In the genomic region with DNA sequence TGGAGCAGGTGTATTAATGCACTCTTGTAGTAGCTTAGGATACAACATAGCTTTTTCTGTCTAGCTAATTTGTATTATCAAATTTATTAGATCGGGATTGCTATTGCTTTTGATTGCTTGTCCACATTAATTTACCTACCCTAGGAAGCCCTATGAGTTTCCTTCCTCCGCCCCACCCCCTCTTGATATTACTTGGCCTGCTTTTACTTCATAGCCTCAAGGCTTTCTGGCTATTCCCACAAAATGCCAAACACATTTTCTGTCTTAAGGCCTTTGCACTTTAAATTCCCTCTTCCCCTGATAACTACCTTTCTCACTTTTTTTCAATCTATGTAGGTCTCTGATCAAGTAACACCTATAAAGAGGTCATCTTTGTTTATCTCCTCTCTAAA, we compare ENCODE assay signal across 11 cellular contexts.
DNase-seq lines count a peak whose midpoint lies in the region; ATAC-seq lines count a peak whose summit lies in the region.
"Had no signal": no experiment of that assay in that cellular context is flagged by ENCODE, and none has a peak within 500 bp of the region (broad histone marks: within the 10 kb centered on the region; RNA-seq: fewer than 3 reads in every experiment).

No MANE protein-coding gene starts in this region.

- no peaks in the 10 kb centered on the region for H3K27me3 ChIP-seq in HUES64 (ENCODE audit: insufficient read depth, low read length)
- H3K27me3 ChIP-seq: Peyer's patch had no signal

- no peak for ATAC-seq in HG03442 (IDR thresholded peaks at IDR 0.05; ENCODE audit: unreplicated experiment)
- ATAC-seq in HG03521 (IDR thresholded peaks at IDR 0.05; ENCODE audit: unreplicated experiment), result no peak

- H3K4me3 Mint-ChIP-seq in T-helper 1 cell treated with Interleukin-12 subunit alpha and Interleukin-12 subunit beta and Interleukin-4 antibody, amounts not matched to agents 30 μg/mL and 1 μg/mL, for 36 hours, result peak overlapping the region; percentile 52
- peak overlapping the region in 3 of 5 donors; percentile 54 to 56 (median 56) for H3K4me3 Mint-ChIP-seq in immature natural killer cell

- WGBS in HUES64, result 87% methylated on average over 2 of the region's 2 CpGs

- H3K27ac Mint-ChIP-seq in T-helper 1 cell treated with Interleukin-12 subunit alpha and Interleukin-12 subunit beta and Interleukin-4 antibody, amounts not matched to agents 30 μg/mL and 1 μg/mL, for 36 hours, result peak overlapping the region; percentile 70
- peak overlapping the region in 2 of 6 donors; percentile 62 to 73 for H3K27ac Mint-ChIP-seq in immature natural killer cell

- peaks cover under 1% of the 10 kb centered on the region for H3K36me3 Mint-ChIP-seq in T-helper 1 cell treated with Interleukin-12 subunit alpha and Interleukin-12 subunit beta and Interleukin-4 antibody, amounts not matched to agents 30 μg/mL and 1 μg/mL, for 36 hours (ENCODE audit: low read depth)
- peaks cover 0 to 1% (median 0%) of the 10 kb centered on the region in 3 donors for H3K36me3 Mint-ChIP-seq in immature natural killer cell

- H3K9me3 Mint-ChIP-seq in T-helper 1 cell treated with Interleukin-12 subunit alpha and Interleukin-12 subunit beta and Interleukin-4 antibody, amounts not matched to agents 30 μg/mL and 1 μg/mL, for 36 hours, result no peaks in the 10 kb centered on the region
- no peaks in the 10 kb centered on the region for H3K9me3 Mint-ChIP-seq in immature natural killer cell

- peaks cover 12% of the 10 kb centered on the region for H3K4me1 Mint-ChIP-seq in T-helper 1 cell treated with Interleukin-12 subunit alpha and Interleukin-12 subunit beta and Interleukin-4 antibody, amounts not matched to agents 30 μg/mL and 1 μg/mL, for 36 hours (ENCODE audit: low read depth)
- H3K4me1 Mint-ChIP-seq in immature natural killer cell, result peaks cover 0 to 4% of the 10 kb centered on the region in 2 donors

- peaks cover 2% of the 10 kb centered on the region; the same call in 1 of the 2 replicates for H3K36me3 ChIP-seq in HUES64 (ENCODE audit: insufficient read depth, low read length)
- H3K36me3 ChIP-seq: Peyer's patch, prostate gland had no signal

- no peaks in the 10 kb centered on the region for H3K27me3 Mint-ChIP-seq in T-helper 1 cell treated with Interleukin-12 subunit alpha and Interleukin-12 subunit beta and Interleukin-4 antibody, amounts not matched to agents 30 μg/mL and 1 μg/mL, for 36 hours (ENCODE audit: low read depth)
- peaks cover 0 to 2% (median 0%) of the 10 kb centered on the region in 3 donors for H3K27me3 Mint-ChIP-seq in immature natural killer cell (ENCODE audit: low read depth in 3 of 3)

- peak overlapping the region; percentile 38; the same call in 1 of the 2 replicates for H3K9ac ChIP-seq in HUES64 (ENCODE audit: low read depth, low read length)

- H3K9me3 ChIP-seq in HUES64 (ENCODE audit: insufficient read depth, low read depth, low read length), result no peaks in the 10 kb centered on the region
- H3K9me3 ChIP-seq: Peyer's patch, prostate gland had no signal

- peak overlapping the region; percentile 88 for H3K4me3 ChIP-seq in HUES64 (ENCODE audit: low read length)

- peaks cover 19% of the 10 kb centered on the region for H3K4me1 ChIP-seq in HUES64 (ENCODE audit: insufficient read depth, low read length)
- H3K4me1 ChIP-seq: prostate gland had no signal

- H3K27ac ChIP-seq in HUES64 (ENCODE audit: low read depth, low read length), result peak overlapping the region; percentile 95; the same call in 1 of the 2 replicates

- DNase-seq in NCI-H146 treated with DMSO at 0.1 percent for 48 hours (lab: John Stamatoyannopoulos, UW; ENCODE audit: unreplicated experiment) (peak; percentile 15), NCI-H146 (lab: John Stamatoyannopoulos, UW) (no peak), immature natural killer cell (no peak)
- no peak for DNase-seq in activated effector memory CD4-positive, alpha-beta T cell treated with anti-CD3 and anti-CD28 coated beads, Interleukin-2, amount 50 U/mL, for 16 hours
- DNase-seq: activated gamma-delta T cell treated with Interleukin-2 at 50 U/mL for 16 hours had no signal
